Comparison of ENCODE assay signal across 9 cellular contexts in genomic region chr13:73417012-73417615, GRCh38.
DNase-seq lines count a peak whose midpoint lies in the region; ATAC-seq, FAIRE-seq and TF ChIP-seq lines count a peak whose summit lies in the region.
"Had no signal": no experiment of that assay in that cellular context is flagged by ENCODE, and none has a peak within 500 bp of the region (broad histone marks: within the 10 kb centered on the region; RNA-seq: fewer than 3 reads in every experiment).

No MANE protein-coding gene starts in this region.

- H3K4me1 ChIP-seq in A549, result peaks cover 8% of the 10 kb centered on the region; the same call in 1 of the 3 replicates
- peaks cover 0 to 7% of the 10 kb centered on the region in 2 donors for H3K4me1 ChIP-seq in thyroid gland

- TF ChIP-seq CTCF in A549 (IDR thresholded peaks at IDR 0.05), result peak; percentile 27; the same call in 2 of the 3 replicates
- no peak for TF ChIP-seq CTCF in GM13976 (IDR thresholded peaks at IDR 0.05; ENCODE audit: borderline replicate concordance, control extremely low read depth, extremely low read depth, insufficient read depth, missing control alignments)
- peak; percentile 34 for TF ChIP-seq CTCF in NB4 (IDR thresholded peaks at IDR 0.05; ENCODE audit: low read depth, low read length)
- peak in 2 of 6 experiments; percentile 15 to 19 for TF ChIP-seq CTCF in thyroid gland (IDR thresholded peaks at IDR 0.05)

- peaks cover 21% of the 10 kb centered on the region for H3K27me3 Mint-ChIP-seq in activated T-cell treated with anti-CD3 and anti-CD28 coated beads, Interleukin-2, amount 50 U/mL, for 72 hours (ENCODE audit: low read depth)

- H3K36me3 ChIP-seq in thyroid gland, result no peaks in the 10 kb centered on the region

- DNase-seq in A549 (ENCODE audit: low read depth in 1 of 2, low spot score in 1 of 2) (peak; percentile 5 to 37), GM13976 (ENCODE audit: low spot score) (peak; percentile 12), NB4 (ENCODE audit: low read depth) (peak; percentile 34), dermis blood vessel endothelial cell (peak; percentile 19), thyroid gland (no peak)
- DNase-seq in activated CD4-positive, CD25-positive, alpha-beta regulatory T cell (lab: John Stamatoyannopoulos, UW), result no peak
- DNase-seq in activated T-cell treated with anti-CD3 and anti-CD28 coated beads, Interleukin-2, amount 50 U/mL, for 72 hours, result no peak

- ATAC-seq in A549, result peak in 1 of 2 experiments; percentile 79; a peak in 2 of 6 replicates
- no peak for ATAC-seq in activated T-cell treated with anti-CD3 and anti-CD28 coated beads, Interleukin-2, amount 50 U/mL, for 72 hours (replicated peaks in 1 of 2)
- ATAC-seq in HG02973 (IDR thresholded peaks at IDR 0.05; ENCODE audit: unreplicated experiment), result no peak
- ATAC-seq: esophagus mucosa had no signal

- POLR2A ChIA-PET in A549 (lab: Yijun Ruan, JAX), result interaction anchor here (0.6 kb wide), 1 partner anchor 427 kb away, joined by 9 read pairs; no protein-coding TSS in a partner anchor

- no peaks in the 10 kb centered on the region for H3K9me3 ChIP-seq in A549
- no peaks in the 10 kb centered on the region for H3K9me3 ChIP-seq in thyroid gland

- H3K4me3 Mint-ChIP-seq in activated T-cell treated with anti-CD3 and anti-CD28 coated beads, Interleukin-2, amount 50 U/mL, for 72 hours, result no peak overlapping the region

- CTCF ChIA-PET in A549 (lab: Yijun Ruan, JAX), result interaction anchor here (0.6 to 1.7 kb wide), 3 partner anchors 11 to 465 kb away, joined by 3 to 6 read pairs (median 3); partner anchors contain the start of gene KLF5

- no peaks in the 10 kb centered on the region for H3K27me3 ChIP-seq in thyroid gland

- no peak for FAIRE-seq in A549 (lab: Jason Lieb, UNC)

- no peak for TF ChIP-seq POLR2A in A549 (IDR thresholded peaks at IDR 0.05; ENCODE audit: low read length)
- no peak for TF ChIP-seq POLR2A in NB4 (IDR thresholded peaks at IDR 0.05; ENCODE audit: extremely low read depth, insufficient read length)
- TF ChIP-seq POLR2A in thyroid gland (IDR thresholded peaks at IDR 0.05), result no peak

- no peaks in the 10 kb centered on the region for H3K9me3 Mint-ChIP-seq in activated T-cell treated with anti-CD3 and anti-CD28 coated beads, Interleukin-2, amount 50 U/mL, for 72 hours

- no peak overlapping the region for H3K27ac Mint-ChIP-seq in activated T-cell treated with anti-CD3 and anti-CD28 coated beads, Interleukin-2, amount 50 U/mL, for 72 hours

- no peaks in the 10 kb centered on the region for H3K36me3 Mint-ChIP-seq in activated T-cell treated with anti-CD3 and anti-CD28 coated beads, Interleukin-2, amount 50 U/mL, for 72 hours (ENCODE audit: insufficient read depth in 2 of 2)

- peak; percentile 46 to 51 for TF ChIP-seq RAD21 in A549 (conservative IDR thresholded peaks at IDR 0.05 in 1 of 2, IDR thresholded peaks at IDR 0.05 in 1 of 2)

- in situ Hi-C loops in GM13976 (cut with MboI; ENCODE audit: low sequenced_read_pairs, unreplicated experiment), result loop anchor here (25.0 kb wide), 1 partner anchor 580 kb away; no protein-coding TSS in a partner anchor

- H3K4me3 ChIP-seq in A549 (no peak overlapping the region), NB4 (ENCODE audit: low read depth, low read length) (no peak overlapping the region), thyroid gland (replicated peaks in 1 of 3) (no peak overlapping the region)

- no peak overlapping the region for H3K4me2 ChIP-seq in A549

- WGBS in A549 (ENCODE audit: missing lambda C conversion rate), result 93% methylated on average over 13 of the region's 13 CpGs
- 93% methylated on average over 13 of the region's 13 CpGs for WGBS in thyroid gland, 2 donors

- no peak for TF ChIP-seq EP300 in A549 (IDR thresholded peaks at IDR 0.05)

- no peak overlapping the region for H3K27ac ChIP-seq in A549
- no peak overlapping the region for H3K27ac ChIP-seq in thyroid gland

- H3K4me1 Mint-ChIP-seq in activated T-cell treated with anti-CD3 and anti-CD28 coated beads, Interleukin-2, amount 50 U/mL, for 72 hours (ENCODE audit: low read depth), result peaks cover 11% of the 10 kb centered on the region

- intact Hi-C loops in thyroid gland (cut with DNase I), result no loop called here

TF ChIP-seq in A549, 52 proteins besides CTCF, POLR2A, EP300 and RAD21:
- peak; percentile 46; the same call in 2 of the 3 replicates for TF ChIP-seq SMC3 (IDR thresholded peaks at IDR 0.05)
- TF ChIP-seq USF2 (IDR thresholded peaks at IDR 0.05), result no peak

Comparison
In these comparisons a context has a peak if more than half of its experiments do, and no peak if none do; other contexts are left out.
1. DNase-seq: peak in A549 (2 of 2), GM13976 (single experiment), NB4 (single experiment) and dermis blood vessel endothelial cell (single experiment); none in activated CD4-positive, CD25-positive, alpha-beta regulatory T cell (0 of 4), activated T-cell treated with anti-CD3 and anti-CD28 coated beads, Interleukin-2, amount 50 U/mL, for 72 hours (0 of 2) and thyroid gland (0 of 2).